In the genomic region with DNA sequence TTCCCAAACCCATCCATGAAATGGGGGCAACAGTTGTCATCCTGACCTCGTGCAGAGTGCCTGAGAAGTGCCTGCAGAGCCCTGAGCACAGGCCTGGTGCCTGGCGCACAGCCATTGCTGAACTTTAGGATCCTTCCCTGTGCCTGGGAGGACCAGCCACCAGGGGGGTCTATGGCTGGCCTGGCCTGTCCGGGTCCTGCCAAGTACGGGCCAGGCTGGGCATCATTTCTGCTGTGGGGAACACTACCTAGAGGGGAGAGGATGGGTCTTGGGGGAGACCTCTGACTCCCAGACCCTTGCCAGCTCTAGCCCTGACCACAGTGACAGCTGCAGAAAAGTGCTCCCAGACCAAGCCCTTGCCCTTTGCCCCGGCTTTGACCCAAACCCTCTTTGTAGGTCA, we compare ENCODE assay signal across 6 cellular contexts. TPM values are rescaled to one million over a fixed set of nuclear protein-coding genes. Genes with fewer than 3 reads are reported as not detected.
"Had no signal": no experiment of that assay in that cellular context is flagged by ENCODE, and none has a peak within 500 bp of the region (broad histone marks: within the 10 kb centered on the region; RNA-seq: fewer than 3 reads in every experiment).

No MANE protein-coding gene starts in this region.

RNA-seq across cellular contexts. Expression of a gene that starts 28.2 kb away (rescaled TPM):
- total RNA-seq: fibroblast of villous mesenchyme, osteoblast, right atrium auricular region had no signal
- polyA plus RNA-seq: mammary epithelial cell, neural cell, sigmoid colon had no signal

RNA-seq across cellular contexts. Expression of a gene that starts 45.4 kb away (rescaled TPM):
- total RNA-seq: fibroblast of villous mesenchyme, osteoblast, right atrium auricular region had no signal
- polyA plus RNA-seq: mammary epithelial cell, neural cell, sigmoid colon had no signal
